2 cellular contexts compared by ENCODE assay signal in the genomic region with DNA sequence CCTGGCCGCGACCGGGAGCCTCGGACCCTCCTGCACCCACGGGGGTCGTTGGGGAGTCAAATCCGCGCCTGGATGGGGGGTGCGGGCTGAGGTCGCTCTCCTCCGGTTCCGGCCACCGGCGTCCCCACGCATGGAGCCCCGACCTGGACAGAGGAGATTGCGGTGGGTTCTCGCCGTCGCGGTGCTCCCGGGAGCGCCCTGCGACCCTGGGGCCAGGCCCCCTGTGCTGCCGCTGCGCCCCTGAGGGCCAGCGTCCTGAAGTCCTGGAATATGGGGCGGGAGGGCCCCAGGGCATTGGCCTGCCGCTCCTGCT.
TF ChIP-seq lines count a peak whose summit lies in the region.

No MANE protein-coding gene starts in this region.

TF ChIP-seq in liver, 16 proteins besides CTCF, POLR2A, EP300 and RAD21:
- no peak for TF ChIP-seq JUND (IDR thresholded peaks at IDR 0.05)
- TF ChIP-seq, protein P1, sequence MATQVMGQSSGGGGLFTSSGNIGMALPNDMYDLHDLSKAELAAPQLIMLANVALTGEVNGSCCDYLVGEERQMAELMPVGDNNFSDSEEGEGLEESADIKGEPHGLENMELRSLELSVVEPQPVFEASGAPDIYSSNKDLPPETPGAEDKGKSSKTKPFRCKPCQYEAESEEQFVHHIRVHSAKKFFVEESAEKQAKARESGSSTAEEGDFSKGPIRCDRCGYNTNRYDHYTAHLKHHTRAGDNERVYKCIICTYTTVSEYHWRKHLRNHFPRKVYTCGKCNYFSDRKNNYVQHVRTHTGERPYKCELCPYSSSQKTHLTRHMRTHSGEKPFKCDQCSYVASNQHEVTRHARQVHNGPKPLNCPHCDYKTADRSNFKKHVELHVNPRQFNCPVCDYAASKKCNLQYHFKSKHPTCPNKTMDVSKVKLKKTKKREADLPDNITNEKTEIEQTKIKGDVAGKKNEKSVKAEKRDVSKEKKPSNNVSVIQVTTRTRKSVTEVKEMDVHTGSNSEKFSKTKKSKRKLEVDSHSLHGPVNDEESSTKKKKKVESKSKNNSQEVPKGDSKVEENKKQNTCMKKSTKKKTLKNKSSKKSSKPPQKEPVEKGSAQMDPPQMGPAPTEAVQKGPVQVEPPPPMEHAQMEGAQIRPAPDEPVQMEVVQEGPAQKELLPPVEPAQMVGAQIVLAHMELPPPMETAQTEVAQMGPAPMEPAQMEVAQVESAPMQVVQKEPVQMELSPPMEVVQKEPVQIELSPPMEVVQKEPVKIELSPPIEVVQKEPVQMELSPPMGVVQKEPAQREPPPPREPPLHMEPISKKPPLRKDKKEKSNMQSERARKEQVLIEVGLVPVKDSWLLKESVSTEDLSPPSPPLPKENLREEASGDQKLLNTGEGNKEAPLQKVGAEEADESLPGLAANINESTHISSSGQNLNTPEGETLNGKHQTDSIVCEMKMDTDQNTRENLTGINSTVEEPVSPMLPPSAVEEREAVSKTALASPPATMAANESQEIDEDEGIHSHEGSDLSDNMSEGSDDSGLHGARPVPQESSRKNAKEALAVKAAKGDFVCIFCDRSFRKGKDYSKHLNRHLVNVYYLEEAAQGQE (IDR thresholded peaks at IDR 0.05), result no peak
- TF ChIP-seq FOXA2 (IDR thresholded peaks at IDR 0.05), result no peak
- TF ChIP-seq TAF1 (conservative IDR thresholded peaks at IDR 0.05), result no peak
- no peak for TF ChIP-seq GABPA (IDR thresholded peaks at IDR 0.05 in 1 of 2, conservative IDR thresholded peaks at IDR 0.05 in 1 of 2)
- TF ChIP-seq, protein P2, sequence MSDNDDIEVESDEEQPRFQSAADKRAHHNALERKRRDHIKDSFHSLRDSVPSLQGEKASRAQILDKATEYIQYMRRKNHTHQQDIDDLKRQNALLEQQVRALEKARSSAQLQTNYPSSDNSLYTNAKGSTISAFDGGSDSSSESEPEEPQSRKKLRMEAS (IDR thresholded peaks at IDR 0.05), result no peak
- TF ChIP-seq, protein P3, sequence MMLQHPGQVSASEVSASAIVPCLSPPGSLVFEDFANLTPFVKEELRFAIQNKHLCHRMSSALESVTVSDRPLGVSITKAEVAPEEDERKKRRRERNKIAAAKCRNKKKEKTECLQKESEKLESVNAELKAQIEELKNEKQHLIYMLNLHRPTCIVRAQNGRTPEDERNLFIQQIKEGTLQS (IDR thresholded peaks at IDR 0.05), result no peak
- no peak for TF ChIP-seq SP1 (IDR thresholded peaks at IDR 0.05)
- no peak for TF ChIP-seq NR2F2 (IDR thresholded peaks at IDR 0.05)
- no peak for TF ChIP-seq FOXA1 (IDR thresholded peaks at IDR 0.05)
- TF ChIP-seq YY1 (IDR thresholded peaks at IDR 0.05), result no peak
- TF ChIP-seq EGR1 (IDR thresholded peaks at IDR 0.05; ENCODE audit: low read depth in 2 of 2), result no peak

TF ChIP-seq in HepG2, 621 proteins besides CTCF, POLR2A, EP300 and RAD21:
- TF ChIP-seq FIP1L1 (IDR thresholded peaks at IDR 0.05; ENCODE audit: borderline replicate concordance, insufficient read depth, low read depth, low read length), result no peak
- TF ChIP-seq, protein P4, sequence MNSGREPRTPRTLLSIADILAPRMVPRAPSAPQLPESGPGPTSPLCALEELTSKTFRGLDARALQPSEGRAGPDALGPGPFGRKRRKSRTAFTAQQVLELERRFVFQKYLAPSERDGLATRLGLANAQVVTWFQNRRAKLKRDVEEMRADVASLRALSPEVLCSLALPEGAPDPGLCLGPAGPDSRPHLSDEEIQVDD (CRISPR knock-in tag; IDR thresholded peaks at IDR 0.05; ENCODE audit: borderline replicate concordance), result no peak
- TF ChIP-seq, protein P5, sequence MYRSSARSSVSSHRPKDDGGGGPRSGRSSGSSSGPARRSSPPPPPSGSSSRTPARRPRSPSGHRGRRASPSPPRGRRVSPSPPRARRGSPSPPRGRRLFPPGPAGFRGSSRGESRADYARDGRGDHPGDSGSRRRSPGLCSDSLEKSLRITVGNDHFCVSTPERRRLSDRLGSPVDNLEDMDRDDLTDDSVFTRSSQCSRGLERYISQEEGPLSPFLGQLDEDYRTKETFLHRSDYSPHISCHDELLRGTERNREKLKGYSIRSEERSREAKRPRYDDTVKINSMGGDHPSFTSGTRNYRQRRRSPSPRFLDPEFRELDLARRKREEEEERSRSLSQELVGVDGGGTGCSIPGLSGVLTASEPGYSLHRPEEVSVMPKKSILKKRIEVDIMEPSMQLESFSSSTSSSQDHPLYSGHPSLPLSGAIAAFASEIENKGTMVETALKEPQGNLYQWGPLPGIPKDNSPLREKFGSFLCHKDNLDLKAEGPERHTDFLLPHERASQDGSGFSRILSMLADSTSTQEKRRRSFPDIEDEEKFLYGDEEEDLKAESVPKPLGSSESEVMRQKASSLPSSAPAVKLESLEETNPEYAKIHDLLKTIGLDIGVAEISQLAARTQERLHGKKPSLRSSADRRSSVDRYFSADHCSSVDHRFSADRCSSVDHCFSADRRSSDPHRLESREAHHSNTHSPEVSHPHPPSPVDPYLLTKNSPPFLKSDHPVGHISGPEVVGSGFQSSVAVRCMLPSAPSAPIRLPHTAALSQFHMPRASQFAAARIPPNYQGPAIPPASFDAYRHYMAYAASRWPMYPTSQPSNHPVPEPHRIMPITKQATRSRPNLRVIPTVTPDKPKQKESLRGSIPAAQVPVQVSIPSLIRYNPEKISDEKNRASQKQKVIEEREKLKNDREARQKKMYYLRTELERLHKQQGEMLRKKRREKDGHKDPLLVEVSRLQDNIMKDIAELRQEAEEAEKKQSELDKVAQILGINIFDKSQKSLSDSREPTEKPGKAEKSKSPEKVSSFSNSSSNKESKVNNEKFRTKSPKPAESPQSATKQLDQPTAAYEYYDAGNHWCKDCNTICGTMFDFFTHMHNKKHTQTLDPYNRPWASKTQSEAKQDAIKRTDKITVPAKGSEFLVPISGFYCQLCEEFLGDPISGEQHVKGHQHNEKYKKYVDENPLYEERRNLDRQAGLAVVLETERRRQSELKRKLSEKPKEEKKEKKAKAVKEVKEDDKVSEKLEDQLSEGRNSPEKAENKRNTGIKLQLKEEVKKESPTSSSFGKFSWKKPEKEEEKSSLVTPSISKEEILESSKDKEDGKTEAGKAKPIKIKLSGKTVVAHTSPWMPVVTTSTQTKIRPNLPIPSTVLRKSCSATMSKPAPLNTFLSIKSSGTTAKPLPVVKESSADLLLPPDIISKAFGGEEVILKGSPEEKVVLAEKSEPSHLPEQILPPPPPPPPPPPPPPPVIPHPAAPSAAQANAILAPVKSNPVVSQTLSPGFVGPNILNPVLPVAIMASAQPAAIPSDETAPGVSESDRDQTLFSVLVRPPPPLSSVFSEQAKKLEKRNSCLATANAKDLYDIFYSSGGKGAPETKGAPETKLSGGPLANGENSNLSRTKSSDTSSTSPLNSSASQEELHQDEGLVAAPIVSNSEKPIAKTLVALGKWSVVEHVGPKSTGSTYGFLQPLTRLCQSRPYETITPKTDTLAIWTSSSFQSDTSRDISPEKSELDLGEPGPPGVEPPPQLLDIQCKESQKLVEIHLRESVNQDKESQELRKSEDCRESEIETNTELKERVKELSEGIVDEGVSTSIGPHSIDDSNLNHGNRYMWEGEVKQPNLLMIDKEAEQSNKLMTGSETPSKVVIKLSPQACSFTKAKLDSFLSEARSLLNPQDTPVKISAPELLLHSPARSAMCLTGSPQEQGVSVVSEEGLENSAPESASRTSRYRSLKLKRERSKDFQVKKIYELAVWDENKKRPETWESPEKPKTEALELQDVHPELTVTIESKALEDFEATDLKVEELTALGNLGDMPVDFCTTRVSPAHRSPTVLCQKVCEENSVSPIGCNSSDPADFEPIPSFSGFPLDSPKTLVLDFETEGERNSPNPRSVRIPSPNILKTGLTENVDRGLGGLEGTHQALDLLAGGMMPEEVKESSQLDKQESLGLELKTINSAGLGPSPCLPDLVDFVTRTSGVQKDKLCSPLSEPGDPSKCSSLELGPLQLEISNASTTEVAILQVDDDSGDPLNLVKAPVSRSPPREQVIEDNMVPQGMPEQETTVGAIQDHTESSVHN (CRISPR knock-in tag; IDR thresholded peaks at IDR 0.05), result no peak
- TF ChIP-seq, protein P6, sequence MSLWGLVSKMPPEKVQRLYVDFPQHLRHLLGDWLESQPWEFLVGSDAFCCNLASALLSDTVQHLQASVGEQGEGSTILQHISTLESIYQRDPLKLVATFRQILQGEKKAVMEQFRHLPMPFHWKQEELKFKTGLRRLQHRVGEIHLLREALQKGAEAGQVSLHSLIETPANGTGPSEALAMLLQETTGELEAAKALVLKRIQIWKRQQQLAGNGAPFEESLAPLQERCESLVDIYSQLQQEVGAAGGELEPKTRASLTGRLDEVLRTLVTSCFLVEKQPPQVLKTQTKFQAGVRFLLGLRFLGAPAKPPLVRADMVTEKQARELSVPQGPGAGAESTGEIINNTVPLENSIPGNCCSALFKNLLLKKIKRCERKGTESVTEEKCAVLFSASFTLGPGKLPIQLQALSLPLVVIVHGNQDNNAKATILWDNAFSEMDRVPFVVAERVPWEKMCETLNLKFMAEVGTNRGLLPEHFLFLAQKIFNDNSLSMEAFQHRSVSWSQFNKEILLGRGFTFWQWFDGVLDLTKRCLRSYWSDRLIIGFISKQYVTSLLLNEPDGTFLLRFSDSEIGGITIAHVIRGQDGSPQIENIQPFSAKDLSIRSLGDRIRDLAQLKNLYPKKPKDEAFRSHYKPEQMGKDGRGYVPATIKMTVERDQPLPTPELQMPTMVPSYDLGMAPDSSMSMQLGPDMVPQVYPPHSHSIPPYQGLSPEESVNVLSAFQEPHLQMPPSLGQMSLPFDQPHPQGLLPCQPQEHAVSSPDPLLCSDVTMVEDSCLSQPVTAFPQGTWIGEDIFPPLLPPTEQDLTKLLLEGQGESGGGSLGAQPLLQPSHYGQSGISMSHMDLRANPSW (CRISPR knock-in tag; IDR thresholded peaks at IDR 0.05; ENCODE audit: borderline replicate concordance), result no peak
- TF ChIP-seq NKX3-1 (CRISPR knock-in tag; IDR thresholded peaks at IDR 0.05), result no peak
- no peak for TF ChIP-seq ZNF354B (CRISPR knock-in tag; IDR thresholded peaks at IDR 0.05)
- no peak for TF ChIP-seq NFYB (CRISPR knock-in tag; IDR thresholded peaks at IDR 0.05)
- no peak for TF ChIP-seq GFI1 (CRISPR knock-in tag; IDR thresholded peaks at IDR 0.05; ENCODE audit: borderline replicate concordance)
- TF ChIP-seq ZNF605 (CRISPR knock-in tag; IDR thresholded peaks at IDR 0.05), result no peak
- TF ChIP-seq CEBPG (CRISPR knock-in tag; IDR thresholded peaks at IDR 0.05), result no peak
- TF ChIP-seq, protein P7, sequence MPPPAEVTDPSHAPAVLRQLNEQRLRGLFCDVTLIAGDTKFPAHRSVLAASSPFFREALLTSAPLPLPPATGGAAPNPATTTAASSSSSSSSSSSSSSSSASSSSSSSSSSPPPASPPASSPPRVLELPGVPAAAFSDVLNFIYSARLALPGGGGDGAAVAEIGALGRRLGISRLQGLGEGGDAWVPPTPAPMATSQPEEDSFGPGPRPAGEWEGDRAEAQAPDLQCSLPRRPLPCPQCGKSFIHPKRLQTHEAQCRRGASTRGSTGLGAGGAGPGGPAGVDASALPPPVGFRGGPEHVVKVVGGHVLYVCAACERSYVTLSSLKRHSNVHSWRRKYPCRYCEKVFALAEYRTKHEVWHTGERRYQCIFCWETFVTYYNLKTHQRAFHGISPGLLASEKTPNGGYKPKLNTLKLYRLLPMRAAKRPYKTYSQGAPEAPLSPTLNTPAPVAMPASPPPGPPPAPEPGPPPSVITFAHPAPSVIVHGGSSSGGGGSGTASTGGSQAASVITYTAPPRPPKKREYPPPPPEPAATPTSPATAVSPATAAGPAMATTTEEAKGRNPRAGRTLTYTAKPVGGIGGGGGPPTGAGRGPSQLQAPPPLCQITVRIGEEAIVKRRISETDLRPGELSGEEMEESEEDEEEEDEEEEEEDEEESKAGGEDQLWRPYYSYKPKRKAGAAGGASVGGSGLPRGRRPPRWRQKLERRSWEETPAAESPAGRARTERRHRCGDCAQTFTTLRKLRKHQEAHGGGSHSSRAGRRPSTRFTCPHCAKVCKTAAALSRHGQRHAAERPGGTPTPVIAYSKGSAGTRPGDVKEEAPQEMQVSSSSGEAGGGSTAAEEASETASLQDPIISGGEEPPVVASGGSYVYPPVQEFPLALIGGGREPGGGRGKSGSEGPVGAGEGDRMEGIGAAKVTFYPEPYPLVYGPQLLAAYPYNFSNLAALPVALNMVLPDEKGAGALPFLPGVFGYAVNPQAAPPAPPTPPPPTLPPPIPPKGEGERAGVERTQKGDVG (CRISPR knock-in tag; IDR thresholded peaks at IDR 0.05; ENCODE audit: borderline replicate concordance), result no peak
- TF ChIP-seq, protein P8, sequence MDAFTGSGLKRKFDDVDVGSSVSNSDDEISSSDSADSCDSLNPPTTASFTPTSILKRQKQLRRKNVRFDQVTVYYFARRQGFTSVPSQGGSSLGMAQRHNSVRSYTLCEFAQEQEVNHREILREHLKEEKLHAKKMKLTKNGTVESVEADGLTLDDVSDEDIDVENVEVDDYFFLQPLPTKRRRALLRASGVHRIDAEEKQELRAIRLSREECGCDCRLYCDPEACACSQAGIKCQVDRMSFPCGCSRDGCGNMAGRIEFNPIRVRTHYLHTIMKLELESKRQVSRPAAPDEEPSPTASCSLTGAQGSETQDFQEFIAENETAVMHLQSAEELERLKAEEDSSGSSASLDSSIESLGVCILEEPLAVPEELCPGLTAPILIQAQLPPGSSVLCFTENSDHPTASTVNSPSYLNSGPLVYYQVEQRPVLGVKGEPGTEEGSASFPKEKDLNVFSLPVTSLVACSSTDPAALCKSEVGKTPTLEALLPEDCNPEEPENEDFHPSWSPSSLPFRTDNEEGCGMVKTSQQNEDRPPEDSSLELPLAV (CRISPR knock-in tag; conservative IDR thresholded peaks at IDR 0.05; ENCODE audit: low read depth), result no peak
- no peak for TF ChIP-seq ZNF431 (CRISPR knock-in tag; IDR thresholded peaks at IDR 0.05; ENCODE audit: borderline replicate concordance, low read depth)
- no peak for TF ChIP-seq ZNF629 (CRISPR knock-in tag; conservative IDR thresholded peaks at IDR 0.05)
- no peak for TF ChIP-seq ZNF616 (CRISPR knock-in tag; IDR thresholded peaks at IDR 0.05; ENCODE audit: low read depth)
